ENCODE assay signal across 33 cellular contexts in genomic region chr18:67047334-67047733, GRCh38.
DNase-seq lines count a peak whose midpoint lies in the region; ATAC-seq, FAIRE-seq and TF ChIP-seq lines count a peak whose summit lies in the region.
"Had no signal": no experiment of that assay in that cellular context is flagged by ENCODE, and none has a peak within 500 bp of the region (broad histone marks: within the 10 kb centered on the region; RNA-seq: fewer than 3 reads in every experiment).

No MANE protein-coding gene starts in this region.

- no peaks in the 10 kb centered on the region; the same call in 1 of the 2 replicates for H3K27me3 Mint-ChIP-seq in WTC11 (ENCODE audit: low read depth)
- H3K27me3 Mint-ChIP-seq: B cell; CD4-positive, alpha-beta memory T cell; CD4-positive, alpha-beta T cell; CD4-positive, CD25-positive, alpha-beta regulatory T cell; CD8-positive, alpha-beta memory T cell had no signal

- H3K9me3 ChIP-seq in A549 (no peaks in the 10 kb centered on the region), HEK293 (ENCODE audit: control insufficient read depth, insufficient read depth, low read depth, low read length) (no peaks in the 10 kb centered on the region; the same call in 1 of the 2 replicates)
- H3K9me3 ChIP-seq: BE2C; BLaER1 treated with 17β-estradiol and CSF1 and Interleukin-3, amounts not matched to agents 10 nM and 100 nM; Caco-2 had no signal

- POLR2A ChIA-PET in A549 (lab: Yijun Ruan, JAX) (no interaction called here), HEK293 (lab: Yijun Ruan, JAX) (no interaction called here), WTC11 (lab: Charles Lee) (no interaction called here)

- no peak overlapping the region for H3K27ac Mint-ChIP-seq in WTC11
- H3K27ac Mint-ChIP-seq: B cell; CD14-positive monocyte; CD4-positive, alpha-beta memory T cell; CD4-positive, alpha-beta T cell; CD4-positive, CD25-positive, alpha-beta regulatory T cell; CD8-positive, alpha-beta memory T cell; CD8-positive, alpha-beta T cell had no signal

- no peaks in the 10 kb centered on the region for H3K4me1 ChIP-seq in A549
- H3K4me1 ChIP-seq in HEK293 (ENCODE audit: control insufficient read depth, insufficient read depth, low read length), result no peaks in the 10 kb centered on the region
- H3K4me1 ChIP-seq: BE2C; BLaER1; BLaER1 treated with 17β-estradiol and CSF1 and Interleukin-3, amounts not matched to agents 10 nM and 100 nM; Caco-2 had no signal

- no peak for TF ChIP-seq EP300 in A549 (IDR thresholded peaks at IDR 0.05)

- H3K4me3 ChIP-seq in A549, result no peak overlapping the region
- no peak overlapping the region for H3K4me3 ChIP-seq in HEK293 (ENCODE audit: low read depth, low read length)
- H3K4me3 ChIP-seq: BLaER1; BLaER1 treated with 17β-estradiol and CSF1 and Interleukin-3, amounts not matched to agents 10 nM and 100 nM had no signal

- no peaks in the 10 kb centered on the region for H3K36me3 Mint-ChIP-seq in WTC11
- H3K36me3 Mint-ChIP-seq: CD14-positive monocyte; CD4-positive, alpha-beta memory T cell; CD4-positive, CD25-positive, alpha-beta regulatory T cell; CD8-positive, alpha-beta memory T cell; CD8-positive, alpha-beta T cell had no signal

- no peak for TF ChIP-seq RAD21 in A549 (conservative IDR thresholded peaks at IDR 0.05 in 1 of 2, IDR thresholded peaks at IDR 0.05 in 1 of 2)

- H3K4me2 ChIP-seq in A549, result no peak overlapping the region
- H3K4me2 ChIP-seq: BLaER1; BLaER1 treated with 17β-estradiol and CSF1 and Interleukin-3, amounts not matched to agents 10 nM and 100 nM had no signal

- no peaks in the 10 kb centered on the region for H3K4me1 Mint-ChIP-seq in WTC11
- H3K4me1 Mint-ChIP-seq: B cell; CD14-positive monocyte; CD4-positive, alpha-beta memory T cell; CD4-positive, CD25-positive, alpha-beta regulatory T cell; CD8-positive, alpha-beta memory T cell had no signal

- H3K36me3 ChIP-seq in HEK293 (ENCODE audit: control insufficient read depth in 2 of 2, insufficient read depth in 1 of 2, low read length in 2 of 2), result no peaks in the 10 kb centered on the region
- H3K36me3 ChIP-seq: BE2C; BLaER1; BLaER1 treated with 17β-estradiol and CSF1 and Interleukin-3, amounts not matched to agents 10 nM and 100 nM had no signal

- TF ChIP-seq POLR2A in A549 (IDR thresholded peaks at IDR 0.05; ENCODE audit: low read length), result no peak

- H3K27ac ChIP-seq in A549 (no peak overlapping the region), HEK293 (ENCODE audit: extremely low read depth, low read depth, low read length) (no peak overlapping the region)
- H3K27ac ChIP-seq: 22Rv1; BLaER1; BLaER1 treated with 17β-estradiol and CSF1 and Interleukin-3, amounts not matched to agents 10 nM and 100 nM; C4-2B had no signal

- H3K4me3 Mint-ChIP-seq in WTC11, result no peak overlapping the region
- H3K4me3 Mint-ChIP-seq: B cell; CD14-positive monocyte; CD4-positive, alpha-beta T cell; CD4-positive, CD25-positive, alpha-beta regulatory T cell; CD8-positive, alpha-beta memory T cell; CD8-positive, alpha-beta T cell had no signal

- WGBS in A549 (ENCODE audit: missing lambda C conversion rate), result 29% methylated on average over 6 of the region's 6 CpGs

- no peak for DNase-seq in A549 (ENCODE audit: low read depth in 1 of 2, low spot score in 1 of 2)
- DNase-seq in WTC11 (ENCODE audit: low spot score), result no peak
- DNase-seq in T-helper 2 cell, result no peak
- no peak for DNase-seq in hepatic stellate cell (ENCODE audit: low spot score)
- no peak for DNase-seq in HTR-8/SVneo (ENCODE audit: insufficient read length, low spot score)
- DNase-seq: 8988T; ACHN; AML-193; BE2C; C1 segment of cervical spinal cord; Caco-2; Calu3; CD4-positive, alpha-beta memory T cell; CD4-positive, alpha-beta T cell; CD4-positive, CD25-positive, alpha-beta regulatory T cell; CD8-positive, alpha-beta memory T cell; CD8-positive, alpha-beta T cell; COR-L47; DMS 273 treated with DMSO at 0.1 percent for 48 hours; DMS153; DMS53; DMS79; DMS79 treated with DMSO at 0.1 percent for 48 hours; DND-41; EL had no signal

- H3K9me3 Mint-ChIP-seq in WTC11, result peaks cover 11% of the 10 kb centered on the region
- H3K9me3 Mint-ChIP-seq: CD8-positive, alpha-beta T cell had no signal

- no peak for FAIRE-seq in A549 (lab: Jason Lieb, UNC)
- FAIRE-seq in HTR-8/SVneo (lab: Jason Lieb, UNC), result no peak
- FAIRE-seq: A204.1 had no signal

- no peak for ATAC-seq in A549
- no peak for ATAC-seq in WTC11
- ATAC-seq: CD8-positive, alpha-beta T cell had no signal

- TF ChIP-seq CTCF in A549 (IDR thresholded peaks at IDR 0.05) (no peak), HEK293 (tag by site-specific recombination; IDR thresholded peaks at IDR 0.05) (no peak), WTC11 (IDR thresholded peaks at IDR 0.05) (no peak)

- CTCF ChIA-PET in A549 (lab: Yijun Ruan, JAX), result no interaction called here
- CTCF ChIA-PET in HEK293 (lab: Yijun Ruan, JAX), result no interaction called here
- CTCF ChIA-PET in WTC11 (lab: Charles Lee), result no interaction called here

TF ChIP-seq in A549, 52 proteins besides CTCF, POLR2A, EP300 and RAD21:
- TF ChIP-seq HOXB13 (CRISPR knock-in tag; IDR thresholded peaks at IDR 0.05; ENCODE audit: low read depth) (no peak), ZC3H11A (IDR thresholded peaks at IDR 0.05) (0 out of 2 replicates have a peak, but pooled peaks have one; percentile 16)
- TF ChIP-seq, protein P1, sequence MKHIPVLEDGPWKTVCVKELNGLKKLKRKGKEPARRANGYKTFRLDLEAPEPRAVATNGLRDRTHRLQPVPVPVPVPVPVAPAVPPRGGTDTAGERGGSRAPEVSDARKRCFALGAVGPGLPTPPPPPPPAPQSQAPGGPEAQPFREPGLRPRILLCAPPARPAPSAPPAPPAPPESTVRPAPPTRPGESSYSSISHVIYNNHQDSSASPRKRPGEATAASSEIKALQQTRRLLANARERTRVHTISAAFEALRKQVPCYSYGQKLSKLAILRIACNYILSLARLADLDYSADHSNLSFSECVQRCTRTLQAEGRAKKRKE (CRISPR knock-in tag; IDR thresholded peaks at IDR 0.05; ENCODE audit: low read depth), result no peak

TF ChIP-seq in HEK293, 187 proteins besides CTCF, POLR2A, EP300 and RAD21 (continues in another document):
- no peak for TF ChIP-seq ZNF10 (tag by site-specific recombination; IDR thresholded peaks at IDR 0.05)
- TF ChIP-seq ZNF664 (tag by site-specific recombination; IDR thresholded peaks at IDR 0.05), result no peak

TF ChIP-seq in WTC11, 78 proteins besides CTCF, POLR2A, EP300 and RAD21:
- peak; percentile 55; the same call in 1 of the 2 replicates for TF ChIP-seq HMGA2 (CRISPR knock-in tag; IDR thresholded peaks at IDR 0.05)
- TF ChIP-seq, protein P2, sequence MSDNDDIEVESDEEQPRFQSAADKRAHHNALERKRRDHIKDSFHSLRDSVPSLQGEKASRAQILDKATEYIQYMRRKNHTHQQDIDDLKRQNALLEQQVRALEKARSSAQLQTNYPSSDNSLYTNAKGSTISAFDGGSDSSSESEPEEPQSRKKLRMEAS (CRISPR knock-in tag; IDR thresholded peaks at IDR 0.05), result no peak
- TF ChIP-seq, protein P3, sequence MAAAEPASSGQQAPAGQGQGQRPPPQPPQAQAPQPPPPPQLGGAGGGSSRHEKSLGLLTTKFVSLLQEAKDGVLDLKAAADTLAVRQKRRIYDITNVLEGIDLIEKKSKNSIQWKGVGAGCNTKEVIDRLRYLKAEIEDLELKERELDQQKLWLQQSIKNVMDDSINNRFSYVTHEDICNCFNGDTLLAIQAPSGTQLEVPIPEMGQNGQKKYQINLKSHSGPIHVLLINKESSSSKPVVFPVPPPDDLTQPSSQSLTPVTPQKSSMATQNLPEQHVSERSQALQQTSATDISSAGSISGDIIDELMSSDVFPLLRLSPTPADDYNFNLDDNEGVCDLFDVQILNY (CRISPR knock-in tag; IDR thresholded peaks at IDR 0.05), result no peak
